Comparison of ENCODE assay signal across 1 cellular context in the genomic region with DNA sequence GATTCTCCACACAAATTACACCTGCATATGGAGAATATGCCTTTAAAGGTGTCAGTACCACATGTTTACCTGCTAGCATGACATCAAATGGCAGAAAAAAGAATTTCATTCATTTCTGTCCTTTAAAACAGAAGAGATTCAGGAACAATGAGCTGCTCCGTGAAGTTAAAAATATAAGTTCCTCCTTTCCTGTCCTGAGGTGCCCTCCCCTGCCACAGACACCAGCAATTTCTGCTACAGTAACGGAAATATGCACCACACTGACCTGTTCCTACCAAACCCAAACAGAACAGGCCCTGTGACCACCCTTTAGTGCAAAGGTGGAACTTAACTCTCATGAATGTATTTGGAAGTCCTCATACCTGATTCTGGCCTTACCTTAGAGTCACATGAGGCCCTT. TPM values are rescaled to one million over a fixed set of nuclear protein-coding genes. Genes with fewer than 3 reads are reported as not detected.
"Had no signal": no experiment of that assay in that cellular context is flagged by ENCODE, and none has a peak within 500 bp of the region (broad histone marks: within the 10 kb centered on the region; RNA-seq: fewer than 3 reads in every experiment).

No MANE protein-coding gene starts in this region.

RNA-seq across cellular contexts. Expression of gene ZNF93, which starts 49.0 kb away (rescaled TPM):
- total RNA-seq: HT-29 had no signal
